ENCODE assay signal across 20 cellular contexts in genomic region chr3:144097144-144097543, GRCh38.
"Had no signal": no experiment of that assay in that cellular context is flagged by ENCODE, and none has a peak within 500 bp of the region (broad histone marks: within the 10 kb centered on the region; RNA-seq: fewer than 3 reads in every experiment).

No MANE protein-coding gene starts in this region.

- H3K27ac ChIP-seq: brain microvascular endothelial cell, neutrophil had no signal

- ATAC-seq: left ventricle myocardium superior; mucosa of descending colon; naive thymus-derived CD4-positive, alpha-beta T cell; stimulated activated effector memory CD8-positive, alpha-beta T cell treated with anti-CD3 and anti-CD28 coated beads, Interleukin-12 subunit alpha, Interleukin-12 subunit beta, amount 100 ng/mL, for 72 hours had no signal

- H3K27me3 ChIP-seq: brain microvascular endothelial cell, neutrophil had no signal

- H3K36me3 ChIP-seq: brain microvascular endothelial cell, neutrophil had no signal

- H3K9me3 Mint-ChIP-seq: central memory CD8-positive, alpha-beta T cell; memory B cell; stimulated activated effector memory CD8-positive, alpha-beta T cell treated with anti-CD3 and anti-CD28 coated beads, Interleukin-12 subunit alpha, Interleukin-12 subunit beta, amount 100 ng/mL, for 72 hours had no signal

- H3K27ac Mint-ChIP-seq: activated naive CD8-positive, alpha-beta T cell treated with anti-CD3 and anti-CD28 coated beads, Interleukin-2, amount 10 ng/mL, durations not matched to agents 7 days and 5 days; memory B cell; naive thymus-derived CD4-positive, alpha-beta T cell; stimulated activated effector memory CD8-positive, alpha-beta T cell treated with anti-CD3 and anti-CD28 coated beads, Interleukin-12 subunit alpha, Interleukin-12 subunit beta, amount 100 ng/mL, for 72 hours had no signal

- DNase-seq: activated CD4-positive, alpha-beta T cell treated with anti-CD3 and anti-CD28 coated beads, Interleukin-2, amount 50 U/mL, for 4 hours; activated CD4-positive, CD25-positive, alpha-beta regulatory T cell treated with anti-CD3 and anti-CD28 coated beads, Interleukin-2, amount 50 U/mL, for 72 hours; activated naive CD4-positive, alpha-beta T cell; activated naive CD8-positive, alpha-beta T cell treated with anti-CD3 and anti-CD28 coated beads, Interleukin-2, amount 10 ng/mL, durations not matched to agents 7 days and 5 days; activated T-cell treated with anti-CD3 and anti-CD28 coated beads for 4 hours; brain microvascular endothelial cell; cortex of kidney; effector CD4-positive, alpha-beta T cell; foreskin fibroblast; hypothalamus; kidney glomerular epithelial cell; left ventricle myocardium superior; mucosa of descending colon; naive thymus-derived CD4-positive, alpha-beta T cell; stimulated activated CD4-positive, alpha-beta T cell treated with anti-CD3 and anti-CD28 coated beads, Interleukin-12 subunit alpha, Interleukin-12 subunit beta, amount 100 ng/mL, for 4 hours; stimulated activated CD4-positive, alpha-beta T cell treated with anti-CD3 and anti-CD28 coated beads, Interleukin-2, amount 100 ng/mL, for 24 hours had no signal

- H3K4me1 Mint-ChIP-seq: activated naive CD8-positive, alpha-beta T cell treated with anti-CD3 and anti-CD28 coated beads, Interleukin-2, amount 10 ng/mL, durations not matched to agents 7 days and 5 days; central memory CD8-positive, alpha-beta T cell; memory B cell; naive thymus-derived CD4-positive, alpha-beta T cell; stimulated activated effector memory CD8-positive, alpha-beta T cell treated with anti-CD3 and anti-CD28 coated beads, Interleukin-12 subunit alpha, Interleukin-12 subunit beta, amount 100 ng/mL, for 72 hours had no signal

- H3K4me3 ChIP-seq: mucosa of descending colon had no signal

- H3K36me3 Mint-ChIP-seq: activated naive CD8-positive, alpha-beta T cell treated with anti-CD3 and anti-CD28 coated beads, Interleukin-2, amount 10 ng/mL, durations not matched to agents 7 days and 5 days; memory B cell; naive thymus-derived CD4-positive, alpha-beta T cell; stimulated activated effector memory CD8-positive, alpha-beta T cell treated with anti-CD3 and anti-CD28 coated beads, Interleukin-12 subunit alpha, Interleukin-12 subunit beta, amount 100 ng/mL, for 72 hours had no signal

- H3K4me3 Mint-ChIP-seq: activated naive CD8-positive, alpha-beta T cell treated with anti-CD3 and anti-CD28 coated beads, Interleukin-2, amount 10 ng/mL, durations not matched to agents 7 days and 5 days; central memory CD8-positive, alpha-beta T cell; memory B cell; naive thymus-derived CD4-positive, alpha-beta T cell; stimulated activated effector memory CD8-positive, alpha-beta T cell treated with anti-CD3 and anti-CD28 coated beads, Interleukin-12 subunit alpha, Interleukin-12 subunit beta, amount 100 ng/mL, for 72 hours had no signal

- H3K27me3 Mint-ChIP-seq: activated naive CD8-positive, alpha-beta T cell treated with anti-CD3 and anti-CD28 coated beads, Interleukin-2, amount 10 ng/mL, durations not matched to agents 7 days and 5 days had no signal
